In the genomic region with DNA sequence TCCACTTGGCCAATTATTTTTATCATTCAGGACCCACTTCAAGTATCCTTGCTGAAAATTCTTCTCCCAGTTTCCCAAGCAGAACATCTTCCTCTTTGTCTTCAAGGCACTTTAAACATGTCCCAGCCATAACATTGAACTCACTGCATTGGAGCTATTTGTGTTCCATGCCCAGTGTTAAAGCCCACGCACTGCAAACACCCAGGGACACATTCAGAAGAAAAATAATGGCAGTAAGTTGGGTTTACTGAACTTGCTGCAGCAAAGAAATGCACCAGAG, we compare ENCODE assay signal across 9 cellular contexts. TPM values are rescaled to one million over a fixed set of nuclear protein-coding genes. Genes with fewer than 3 reads are reported as not detected.
DNase-seq lines count a peak whose midpoint lies in the region; ATAC-seq, FAIRE-seq and TF ChIP-seq lines count a peak whose summit lies in the region.
"Had no signal": no experiment of that assay in that cellular context is flagged by ENCODE, and none has a peak within 500 bp of the region (broad histone marks: within the 10 kb centered on the region; RNA-seq: fewer than 3 reads in every experiment).

No MANE protein-coding gene starts in this region.

- no peak overlapping the region for H2BK15ac ChIP-seq in neuronal stem cell (ENCODE audit: low read length)

- no peak overlapping the region for H3K4me2 ChIP-seq in OCI-LY1 (ENCODE audit: low read length)
- no peak overlapping the region for H3K4me2 ChIP-seq in neuronal stem cell (ENCODE audit: insufficient read depth, low read length, poor library complexity, severe bottlenecking)

- H2BK12ac ChIP-seq in neuronal stem cell (ENCODE audit: low read length) = no peak overlapping the region

- H3K36me3 Mint-ChIP-seq in activated CD4-positive, alpha-beta T cell treated with anti-CD3 and anti-CD28 coated beads, Interleukin-2, amount 10 ng/mL, durations not matched to agents 7 days and 5 days (ENCODE audit: low read depth) = peaks cover 14% of the 10 kb centered on the region
- no peaks in the 10 kb centered on the region for H3K36me3 Mint-ChIP-seq in chondrocyte (ENCODE audit: low read depth)

- H3K4me3 ChIP-seq in OCI-LY1 (ENCODE audit: low read depth, low read length, poor library complexity, severe bottlenecking) = no peak overlapping the region
- H3K4me3 ChIP-seq in neuronal stem cell (ENCODE audit: low read length in 2 of 2) = no peak overlapping the region
- H3K4me3 ChIP-seq: cardiac muscle cell had no signal

- CTCF ChIA-PET in activated CD4-positive, alpha-beta T cell treated with anti-CD3 and anti-CD28 coated beads, Interleukin-2, amount 10 ng/mL, durations not matched to agents 7 days and 5 days (lab: Charles Lee) = interaction anchor here (0.7 to 3.7 kb wide), 7 partner anchors 29 to 405 kb away, joined by 3 to 50 read pairs (median 3); partner anchors contain the start of gene ACSS1

- POLR2A ChIA-PET in activated CD4-positive, alpha-beta T cell treated with anti-CD3 and anti-CD28 coated beads, Interleukin-2, amount 10 ng/mL, durations not matched to agents 7 days and 5 days (lab: Charles Lee) = no interaction called here

- ATAC-seq in GM19395 (IDR thresholded peaks at IDR 0.05; ENCODE audit: unreplicated experiment) = no peak

- TF ChIP-seq CTCF in OCI-LY1 (IDR thresholded peaks at IDR 0.05; ENCODE audit: low read length) (no peak), chondrocyte (IDR thresholded peaks at IDR 0.05) (no peak)

- H3K79me1 ChIP-seq in neuronal stem cell (ENCODE audit: low read depth, low read length) = peaks cover 2% of the 10 kb centered on the region

- no peak overlapping the region for H3K27ac ChIP-seq in OCI-LY1 (ENCODE audit: low read depth, low read length, poor library complexity, severe bottlenecking)
- H3K27ac ChIP-seq in neuronal stem cell (replicated peaks; ENCODE audit: low read length) = no peak overlapping the region
- H3K27ac ChIP-seq: cardiac muscle cell had no signal

- no CpG with 5 or more reads among the region's 1 CpG for WGBS in neuronal stem cell (ENCODE audit: extremely low coverage in 2 of 2, insufficient read length in 2 of 2, insufficient replicate concordance in 1 of 2), 2 donors

- H3K79me2 ChIP-seq in OCI-LY1 (ENCODE audit: insufficient read depth, low read length) = no peaks in the 10 kb centered on the region

- H3K27me3 Mint-ChIP-seq in activated CD4-positive, alpha-beta T cell treated with anti-CD3 and anti-CD28 coated beads, Interleukin-2, amount 10 ng/mL, durations not matched to agents 7 days and 5 days = peaks cover 11% of the 10 kb centered on the region
- H3K27me3 Mint-ChIP-seq in chondrocyte (ENCODE audit: low read depth) = peaks cover 15% of the 10 kb centered on the region

- no peak overlapping the region for H3K14ac ChIP-seq in neuronal stem cell (ENCODE audit: low read length)

- no peak overlapping the region for H4K91ac ChIP-seq in neuronal stem cell (ENCODE audit: low read depth, low read length, poor library complexity)

- no peak overlapping the region for H4K8ac ChIP-seq in neuronal stem cell (ENCODE audit: low read depth, low read length)

- TF ChIP-seq POLR2A in H54 (IDR thresholded peaks at IDR 0.05; ENCODE audit: low read depth, low read length) = no peak

- H3K9me3 ChIP-seq in OCI-LY1 (ENCODE audit: low read length) (no peaks in the 10 kb centered on the region), neuronal stem cell (replicated peaks in 1 of 2; ENCODE audit: control insufficient read depth in 2 of 2, insufficient read depth in 1 of 2, low read depth in 1 of 2, low read length in 2 of 2) (no peaks in the 10 kb centered on the region)

- no peak overlapping the region for H2BK5ac ChIP-seq in neuronal stem cell (ENCODE audit: low read length)

- H3K36me3 ChIP-seq in OCI-LY1 (ENCODE audit: insufficient read depth, low read length) = no peaks in the 10 kb centered on the region
- H3K36me3 ChIP-seq in neuronal stem cell (replicated peaks in 1 of 2; ENCODE audit: control insufficient read depth in 2 of 2, insufficient read depth in 2 of 2, low read length in 2 of 2) = peaks cover 0 to 8% of the 10 kb centered on the region in 2 donors
- H3K36me3 ChIP-seq: cardiac muscle cell had no signal

- H2AK5ac ChIP-seq in neuronal stem cell (ENCODE audit: low read depth, low read length) = no peak overlapping the region

- no peaks in the 10 kb centered on the region for H3K9me3 Mint-ChIP-seq in activated CD4-positive, alpha-beta T cell treated with anti-CD3 and anti-CD28 coated beads, Interleukin-2, amount 10 ng/mL, durations not matched to agents 7 days and 5 days
- no peaks in the 10 kb centered on the region for H3K9me3 Mint-ChIP-seq in chondrocyte (ENCODE audit: low read depth)

- no peak overlapping the region for H3K4me3 Mint-ChIP-seq in activated CD4-positive, alpha-beta T cell treated with anti-CD3 and anti-CD28 coated beads, Interleukin-2, amount 10 ng/mL, durations not matched to agents 7 days and 5 days
- no peak overlapping the region for H3K4me3 Mint-ChIP-seq in chondrocyte (ENCODE audit: unreplicated experiment)

- H3F3A ChIP-seq in OCI-LY1 (ENCODE audit: insufficient read depth, low read length) = no peaks in the 10 kb centered on the region

- FAIRE-seq in H54 (lab: Jason Lieb, UNC) = no peak

- no peaks in the 10 kb centered on the region for H4K20me1 ChIP-seq in OCI-LY1 (ENCODE audit: insufficient read depth, low read length)

- H3K18ac ChIP-seq in neuronal stem cell (ENCODE audit: low read length) = no peak overlapping the region

- H3K27me3 ChIP-seq in OCI-LY1 (ENCODE audit: insufficient read depth, low read length) = no peaks in the 10 kb centered on the region
- H3K27me3 ChIP-seq in neuronal stem cell (ENCODE audit: control insufficient read depth in 3 of 3, insufficient read depth in 3 of 3, low read depth in 1 of 3, low read length in 3 of 3) = peaks cover 0 to 21% (median 2%) of the 10 kb centered on the region in 3 experiments

- H3K4me1 Mint-ChIP-seq in activated CD4-positive, alpha-beta T cell treated with anti-CD3 and anti-CD28 coated beads, Interleukin-2, amount 10 ng/mL, durations not matched to agents 7 days and 5 days = peaks cover 44% of the 10 kb centered on the region
- H3K4me1 Mint-ChIP-seq in chondrocyte (ENCODE audit: low read depth) = peaks cover 42% of the 10 kb centered on the region

- H3K4ac ChIP-seq in neuronal stem cell (ENCODE audit: low read length) = no peak overlapping the region

- H2BK120ac ChIP-seq in neuronal stem cell (ENCODE audit: low read depth, low read length) = no peak overlapping the region

- H3K4me1 ChIP-seq in OCI-LY1 (ENCODE audit: insufficient read depth, low read length, severe bottlenecking) = peaks cover 39% of the 10 kb centered on the region
- H3K4me1 ChIP-seq in neuronal stem cell (ENCODE audit: control insufficient read depth in 2 of 2, insufficient read depth in 1 of 2, low read depth in 1 of 2, low read length in 2 of 2) = peaks cover 5 to 22% of the 10 kb centered on the region in 2 donors

- H2AFZ ChIP-seq in OCI-LY1 (ENCODE audit: low read length) (0 out of 2 replicates have a peak overlapping the region, but pooled peaks have one; percentile 16), neuronal stem cell (ENCODE audit: low read length) (peak overlapping the region; percentile 70)

- H3K27ac Mint-ChIP-seq in activated CD4-positive, alpha-beta T cell treated with anti-CD3 and anti-CD28 coated beads, Interleukin-2, amount 10 ng/mL, durations not matched to agents 7 days and 5 days = peak overlapping the region; percentile 5
- H3K27ac Mint-ChIP-seq in chondrocyte (ENCODE audit: unreplicated experiment) = peak overlapping the region; percentile 50

- H3K23ac ChIP-seq in neuronal stem cell (ENCODE audit: low read depth, low read length, poor library complexity) = no peak overlapping the region

- DNase-seq in activated CD4-positive, alpha-beta T cell treated with anti-CD3 and anti-CD28 coated beads, Interleukin-2, amount 10 ng/mL, durations not matched to agents 7 days and 5 days = no peak
- no peak for DNase-seq in activated CD4-positive, alpha-beta T cell treated with anti-CD3 and anti-CD28 coated beads for 1 hour
- DNase-seq in chondrocyte (ENCODE audit: low spot score) (no peak), neuronal stem cell (ENCODE audit: low spot score) (no peak), COLO668 (lab: John Stamatoyannopoulos, UW; ENCODE audit: unreplicated experiment) (no peak), H54 (ENCODE audit: insufficient read length, low spot score) (no peak)

- H3K9ac ChIP-seq in OCI-LY1 (ENCODE audit: low read length) = no peak overlapping the region
- H3K9ac ChIP-seq in neuronal stem cell (ENCODE audit: low read depth, low read length, poor library complexity) = no peak overlapping the region

- H3K9me2 ChIP-seq in OCI-LY1 (ENCODE audit: low read depth, low read length) = no peaks in the 10 kb centered on the region

RNA-seq across cellular contexts. Expression of gene APMAP, which starts 1.6 kb away (rescaled TPM):
- 10 to 100 TPM; 38.7 to 41.3 TPM for total RNA-seq in activated CD4-positive, alpha-beta T cell treated with anti-CD3 and anti-CD28 coated beads, Interleukin-2, amount 10 ng/mL, durations not matched to agents 7 days and 5 days
- 77.7 to 82.2 TPM (median 79.9 TPM) in 3 replicates for total RNA-seq in chondrocyte
- 56.3 TPM for polyA plus RNA-seq in neuronal stem cell (2013, experiment 1 of 2)
- 57.5 TPM for polyA plus RNA-seq in neuronal stem cell (2013, experiment 2 of 2)

RNA-seq across cellular contexts. Expression of gene CST7, which starts 45.1 kb away (rescaled TPM):
- 10 to 100 TPM; 25.9 to 26.7 TPM for total RNA-seq in activated CD4-positive, alpha-beta T cell treated with anti-CD3 and anti-CD28 coated beads, Interleukin-2, amount 10 ng/mL, durations not matched to agents 7 days and 5 days
- not detected in 3 replicates for total RNA-seq in chondrocyte
- polyA plus RNA-seq in neuronal stem cell (2013, experiment 1 of 2) = not detected
- polyA plus RNA-seq in neuronal stem cell (2013, experiment 2 of 2) = not detected
- total RNA-seq: cardiac muscle cell had no signal

Comparison
In these comparisons a context has a peak if more than half of its experiments do, and no peak if none do; other contexts are left out.
1. RNA of gene CST7, which starts 45.1 kb away (total RNA-seq): 25.9 to 26.7 TPM in activated CD4-positive, alpha-beta T cell treated with anti-CD3 and anti-CD28 coated beads, Interleukin-2, amount 10 ng/mL, durations not matched to agents 7 days and 5 days; not detected in chondrocyte; every median in the first group is over 10 times any median in the second.